ENCODE assay signal across 27 cellular contexts in genomic region chr10:99522078-99522479, GRCh38. TPM values are rescaled to one million over a fixed set of nuclear protein-coding genes. Genes with fewer than 3 reads are reported as not detected.
A peak's percentile ranks its signal among the peaks of the same experiment; 100 is the strongest.
DNase-seq lines count a peak whose midpoint lies in the region; ATAC-seq, FAIRE-seq and TF ChIP-seq lines count a peak whose summit lies in the region.
"Had no signal": no experiment of that assay in that cellular context is flagged by ENCODE, and none has a peak within 500 bp of the region (broad histone marks: within the 10 kb centered on the region; RNA-seq: fewer than 3 reads in every experiment).

No MANE protein-coding gene starts in this region.

- intact Hi-C loops in colonic mucosa (cut with DNase I) (no loop called here), HepG2 (cut with micrococcal nuclease; ENCODE audit: unreplicated experiment) (no loop called here)

- in situ Hi-C loops in HepG2 (cut with HindIII; ENCODE audit: extremely low pct_ligation_motif_present, low pct_unique_long_range_greater_than_20kb): no loop called here

- peak overlapping the region; percentile 77 for H3K4me2 ChIP-seq in HepG2 (ENCODE audit: low read depth, low read length)
- H3K4me2 ChIP-seq: BLaER1 treated with 17β-estradiol and CSF1 and Interleukin-3, amounts not matched to agents 10 nM and 100 nM had no signal

- TF ChIP-seq EP300 in HepG2 (IDR thresholded peaks at IDR 0.05; ENCODE audit: low read depth in 2 of 2, low read length in 2 of 2): no peak
- TF ChIP-seq EP300 in HepG2 (CRISPR knock-in tag; IDR thresholded peaks at IDR 0.05; ENCODE audit: borderline replicate concordance): no peak

- H4K20me1 ChIP-seq in HepG2 (ENCODE audit: insufficient read depth, low read length): no peaks in the 10 kb centered on the region

- peak; percentile 40 for DNase-seq in ELF-1 (ENCODE audit: low read depth, low spot score)
- peak; percentile 28 for DNase-seq in colonic mucosa
- no peak for DNase-seq in HepG2 (ENCODE audit: low spot score)
- no peak for DNase-seq in iPS-NIHi11 (ENCODE audit: low spot score)
- no peak for DNase-seq in H54 (ENCODE audit: insufficient read length, low spot score)
- no peak for DNase-seq in SW 1271 (lab: John Stamatoyannopoulos, UW)
- DNase-seq: ACHN; activated B cell treated with CpG ODN at 0.5 μM for 24 hours; activated CD4-positive, alpha-beta memory T cell treated with anti-CD3 and anti-CD28 coated beads for 36 hours; activated T-cell treated with anti-CD3 and anti-CD28 coated beads for 4 hours; left ventricle myocardium superior; MG63; NCI-H1417 treated with DMSO at 0.1 percent for 48 hours; occipital lobe had no signal

- POLR2A ChIA-PET in HepG2 (lab: Yijun Ruan, JAX): no interaction called here

- H3K9me3 ChIP-seq in colonic mucosa (no peaks in the 10 kb centered on the region), HepG2 (ENCODE audit: low read length) (no peaks in the 10 kb centered on the region)
- H3K9me3 ChIP-seq: breast epithelium, MG63 had no signal

- TF ChIP-seq CTCF in colonic mucosa (IDR thresholded peaks at IDR 0.05): no peak
- no peak for TF ChIP-seq CTCF in HepG2 (CRISPR knock-in tag; IDR thresholded peaks at IDR 0.05)

- H3K79me2 ChIP-seq in HepG2 (ENCODE audit: insufficient read depth, low read length): no peaks in the 10 kb centered on the region

- no peak overlapping the region for H3K4me3 ChIP-seq in colonic mucosa
- peak overlapping the region; percentile 10 to 62 (median 39); a peak in 5 of 6 replicates for H3K4me3 ChIP-seq in HepG2 (replicated peaks in 1 of 3; ENCODE audit: insufficient read depth in 1 of 3, low read depth in 2 of 3, low read length in 3 of 3)
- H3K4me3 ChIP-seq in rectal smooth muscle tissue (ENCODE audit: low read length): no peak overlapping the region
- H3K4me3 ChIP-seq: BLaER1 treated with 17β-estradiol and CSF1 and Interleukin-3, amounts not matched to agents 10 nM and 100 nM; coronary artery; MG63; upper lobe of left lung had no signal

- H3K36me3 ChIP-seq in colonic mucosa: no peaks in the 10 kb centered on the region
- no peaks in the 10 kb centered on the region for H3K36me3 ChIP-seq in HepG2 (replicated peaks in 1 of 2; ENCODE audit: control insufficient read depth in 1 of 2, insufficient read depth in 2 of 2, low read length in 2 of 2)
- no peaks in the 10 kb centered on the region for H3K36me3 ChIP-seq in rectal smooth muscle tissue (ENCODE audit: control insufficient read depth, insufficient read depth, low read length)
- H3K36me3 ChIP-seq: BLaER1 treated with 17β-estradiol and CSF1 and Interleukin-3, amounts not matched to agents 10 nM and 100 nM; breast epithelium; MG63; upper lobe of left lung had no signal

- H3K4me1 ChIP-seq in colonic mucosa (peaks cover 8% of the 10 kb centered on the region), HepG2 (ENCODE audit: insufficient read depth, low read length) (peaks cover 44% of the 10 kb centered on the region), rectal smooth muscle tissue (ENCODE audit: control insufficient read depth, insufficient read depth, low read length) (peaks cover 33% of the 10 kb centered on the region)
- H3K4me1 ChIP-seq: BLaER1 treated with 17β-estradiol and CSF1 and Interleukin-3, amounts not matched to agents 10 nM and 100 nM; breast epithelium had no signal

- H3K27me3 ChIP-seq in colonic mucosa: peaks cover 68% of the 10 kb centered on the region
- peaks cover 11 to 73% of the 10 kb centered on the region in 2 experiments for H3K27me3 ChIP-seq in HepG2 (ENCODE audit: control insufficient read depth in 1 of 2, insufficient read depth in 2 of 2, low read length in 2 of 2)
- H3K27me3 ChIP-seq in rectal smooth muscle tissue (ENCODE audit: control insufficient read depth, insufficient read depth, low read length): peaks cover 17% of the 10 kb centered on the region
- H3K27me3 ChIP-seq: MG63 had no signal

- FAIRE-seq in HepG2 (lab: Jason Lieb, UNC) (no peak), H54 (lab: Jason Lieb, UNC) (no peak)
- FAIRE-seq: D721Med, GM18507 had no signal

- TF ChIP-seq POLR2A in HepG2 (IDR thresholded peaks at IDR 0.05; ENCODE audit: insufficient read depth in 1 of 2, low read depth in 2 of 2, low read length in 2 of 2) (no peak), H54 (IDR thresholded peaks at IDR 0.05; ENCODE audit: low read depth, low read length) (no peak)

- H3K9ac ChIP-seq in colonic mucosa (ENCODE audit: low read depth in 2 of 2, low read length in 2 of 2) (no peak overlapping the region), HepG2 (ENCODE audit: insufficient read depth, low read depth, low read length) (no peak overlapping the region), rectal smooth muscle tissue (ENCODE audit: low read length) (no peak overlapping the region)
- H3K9ac ChIP-seq: BLaER1 treated with 17β-estradiol and CSF1 and Interleukin-3, amounts not matched to agents 10 nM and 100 nM had no signal

- H3K27ac ChIP-seq in colonic mucosa (peak overlapping the region; percentile 66), HepG2 (ENCODE audit: extremely low read length, insufficient read depth, low read length) (no peak overlapping the region), rectal smooth muscle tissue (ENCODE audit: low read depth, low read length) (peak overlapping the region; percentile 85)
- H3K27ac ChIP-seq: BLaER1 treated with 17β-estradiol and CSF1 and Interleukin-3, amounts not matched to agents 10 nM and 100 nM; breast epithelium; coronary artery; upper lobe of left lung had no signal

- ATAC-seq in HepG2 (peak; percentile 67), HG02588 (IDR thresholded peaks at IDR 0.05; ENCODE audit: unreplicated experiment) (no peak)
- ATAC-seq: left ventricle myocardium superior, right cardiac atrium had no signal

- TF ChIP-seq RAD21 in HepG2 (CRISPR knock-in tag; IDR thresholded peaks at IDR 0.05): no peak

- 4% methylated on average over 13 of the region's 34 CpGs for WGBS in HepG2 (ENCODE audit: low lambda C conversion rate)

- BruUV-seq in HepG2 (replicated peaks; lab: Mats Ljungman, UMichigan): no TSS peak

- no peak overlapping the region for H2AFZ ChIP-seq in HepG2 (ENCODE audit: low read length)

- CTCF ChIA-PET in HepG2 (lab: Yijun Ruan, JAX; ENCODE audit: low intra/inter-chr PET ratio, low total read pairs): no interaction called here

TF ChIP-seq in HepG2, 621 proteins besides CTCF, POLR2A, EP300 and RAD21 (continues in another document):
- TF ChIP-seq ZNF891 (CRISPR knock-in tag; IDR thresholded peaks at IDR 0.05) (0 out of 2 replicates have a peak, but pooled peaks have one; percentile 48), ZNF737 (CRISPR knock-in tag; IDR thresholded peaks at IDR 0.05; ENCODE audit: borderline replicate concordance) (no peak), ISL2 (CRISPR knock-in tag; IDR thresholded peaks at IDR 0.05) (no peak), ZNF20 (CRISPR knock-in tag; IDR thresholded peaks at IDR 0.05) (no peak), TRAFD1 (CRISPR knock-in tag; IDR thresholded peaks at IDR 0.05; ENCODE audit: borderline replicate concordance) (no peak), ETV6 (CRISPR knock-in tag; conservative IDR thresholded peaks at IDR 0.05) (no peak), MED8 (CRISPR knock-in tag; IDR thresholded peaks at IDR 0.05; ENCODE audit: insufficient replicate concordance) (no peak), ZNF274 (CRISPR knock-in tag; IDR thresholded peaks at IDR 0.05) (no peak)

RNA-seq across cellular contexts. Expression of gene NKX2-3, which starts 10.7 kb away (rescaled TPM):
- total RNA-seq in colonic mucosa (1 to 10 TPM; 5.4 to 7.9 TPM), HepG2 (2016; rRNA removed; fragmentation: Illumina TruSeq; extraction: Trizol) (not detected in 2 replicates)
- not detected in 2 replicates for total RNA-seq in HepG2 (2016; cell fraction: cytosol; rRNA removed; fragmentation: Illumina TruSeq; extraction: Trizol; ENCODE audit: low read depth)
- not detected in 2 replicates for total RNA-seq in HepG2 (2016; cell fraction: insoluble cytoplasmic fraction; rRNA removed; fragmentation: Illumina TruSeq; extraction: Trizol)
- total RNA-seq in HepG2 (2016; cell fraction: membrane; rRNA removed; fragmentation: Illumina TruSeq; extraction: Trizol): not detected in 2 replicates
- total RNA-seq in HepG2 (2016; cell fraction: nucleus; rRNA removed; fragmentation: Illumina TruSeq; extraction: Trizol): not detected in 2 replicates
- polyA plus RNA-seq in HepG2 (2011; rRNA removed): not detected in 2 replicates
- not detected in 2 replicates for polyA plus RNA-seq in HepG2 (2011; cell fraction: cytosol; rRNA removed)
- not detected in 2 replicates for polyA plus RNA-seq in HepG2 (2011; cell fraction: nucleus; rRNA removed)
- polyA plus RNA-seq in HepG2 (2012): not detected in 2 replicates
- polyA plus RNA-seq in HepG2 (2016; cell fraction: cytosol; fragmentation: Illumina TruSeq; extraction: Trizol; ENCODE audit: low read depth): not detected in 2 replicates
- polyA plus RNA-seq in HepG2 (2016; cell fraction: insoluble cytoplasmic fraction; fragmentation: Illumina TruSeq; extraction: Trizol; ENCODE audit: low read depth): not detected in 2 replicates
- not detected in 2 replicates for polyA plus RNA-seq in HepG2 (2016; cell fraction: membrane; fragmentation: Illumina TruSeq; extraction: Trizol; ENCODE audit: low read depth)
- polyA plus RNA-seq in HepG2 (2016; cell fraction: nucleus; fragmentation: Illumina TruSeq; extraction: Trizol; ENCODE audit: insufficient read depth, low read depth): not detected in 2 replicates
- polyA minus RNA-seq in HepG2 (2011; rRNA and poly(A)+ RNA removed; ENCODE audit: low replicate concordance): not detected in 2 replicates
- polyA minus RNA-seq in HepG2 (2011; cell fraction: cytosol; rRNA and poly(A)+ RNA removed): not detected in 2 replicates
- not detected in 2 replicates for polyA minus RNA-seq in HepG2 (2011; cell fraction: nucleus; rRNA and poly(A)+ RNA removed)
- total RNA-seq: activated B cell treated with CpG ODN at 0.5 μM for 24 hours; activated CD4-positive, alpha-beta memory T cell treated with anti-CD3 and anti-CD28 coated beads for 36 hours; glomerular endothelial cell; H4; left ventricle myocardium superior; mononuclear cell; occipital lobe; right cardiac atrium; RPMI7951 had no signal
- polyA plus RNA-seq: right cardiac atrium had no signal

Comparison
In these comparisons a context has a peak if more than half of its experiments do, and no peak if none do; other contexts are left out.
1. DNase-seq: peak in ELF-1 (single experiment) and colonic mucosa (single experiment); none in HepG2 (single experiment), iPS-NIHi11 (single experiment), H54 (single experiment) and SW 1271 (0 of 2).
2. H3K4me3 ChIP-seq: peak in HepG2 (3 of 3); none in colonic mucosa (single experiment) and rectal smooth muscle tissue (single experiment).